1 cellular context compared by ENCODE assay signal in genomic region chr6:123053602-123054225, GRCh38.
TF ChIP-seq lines count a peak whose summit lies in the region.

No MANE protein-coding gene starts in this region.

TF ChIP-seq in GM23338, 12 proteins besides CTCF, POLR2A, EP300 and RAD21 (continued from another document):
- no peak for TF ChIP-seq ZNF331 (CRISPR knock-in tag; IDR thresholded peaks at IDR 0.05; ENCODE audit: low read depth)
- TF ChIP-seq ZNF114 (CRISPR knock-in tag; IDR thresholded peaks at IDR 0.05) = no peak
- no peak for TF ChIP-seq STAT1 (IDR thresholded peaks at IDR 0.05; ENCODE audit: unreplicated experiment)
